ENCODE assay signal across 8 cellular contexts in the genomic region with DNA sequence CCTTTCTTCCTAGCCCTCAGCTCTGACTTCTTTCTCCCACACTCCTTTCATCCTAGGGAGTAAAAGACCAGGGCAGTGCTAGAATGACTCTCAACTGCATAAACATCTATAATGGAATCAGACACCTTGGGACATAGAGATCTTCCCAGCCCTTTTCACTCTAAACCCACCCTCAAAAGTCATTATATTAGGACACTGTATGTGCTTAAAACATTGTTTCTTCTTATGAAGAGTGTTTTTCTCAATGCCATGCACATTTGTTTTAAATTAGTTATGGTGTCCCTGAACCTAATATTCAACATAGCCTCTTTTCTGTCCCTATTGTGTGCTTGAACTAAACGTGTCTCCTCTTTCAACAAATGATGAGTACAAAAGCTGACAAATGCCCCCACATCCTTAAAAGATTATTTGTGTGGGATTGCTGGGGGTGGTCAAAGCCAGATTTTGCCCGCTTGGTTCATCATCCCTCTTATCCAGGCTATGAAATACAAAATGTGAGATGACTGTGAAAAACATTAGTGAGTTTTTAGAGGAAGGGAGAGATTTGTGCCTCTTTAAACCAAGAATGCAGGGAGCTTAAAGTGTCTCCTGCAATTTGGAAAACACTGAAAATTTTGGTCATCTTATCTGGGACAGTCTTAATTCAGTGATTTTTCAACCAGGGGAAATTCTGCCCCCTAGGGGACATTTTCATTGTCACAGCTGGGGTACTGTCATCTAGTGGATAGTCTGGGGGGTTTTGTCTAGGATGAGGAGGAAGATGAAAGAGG. TPM values are rescaled to one million over a fixed set of nuclear protein-coding genes. Genes with fewer than 3 reads are reported as not detected.
A peak's percentile ranks its signal among the peaks of the same experiment; 100 is the strongest.
DNase-seq lines count a peak whose midpoint lies in the region; ATAC-seq, FAIRE-seq and TF ChIP-seq lines count a peak whose summit lies in the region.

No MANE protein-coding gene starts in this region.

- no peak overlapping the region for H2AK5ac ChIP-seq in mesenchymal stem cell (ENCODE audit: low read length, severe bottlenecking)

- H3K27me3 Mint-ChIP-seq in activated naive CD4-positive, alpha-beta T cell treated with anti-CD3 and anti-CD28 coated beads for 36 hours (ENCODE audit: low read depth) = peaks cover 28% of the 10 kb centered on the region

- no peak overlapping the region for H3K4me2 ChIP-seq in mesenchymal stem cell (ENCODE audit: low read length, poor library complexity, severe bottlenecking)

- no peaks in the 10 kb centered on the region for H3K9me3 ChIP-seq in adrenal gland (replicated peaks in 1 of 3)
- no peaks in the 10 kb centered on the region for H3K9me3 ChIP-seq in mesenchymal stem cell (ENCODE audit: control insufficient read depth, low read length)
- H3K9me3 ChIP-seq in pancreas = no peaks in the 10 kb centered on the region

- H3K36me3 Mint-ChIP-seq in activated naive CD4-positive, alpha-beta T cell treated with anti-CD3 and anti-CD28 coated beads for 36 hours (ENCODE audit: low read depth) = no peaks in the 10 kb centered on the region

- no peak overlapping the region for H2BK12ac ChIP-seq in mesenchymal stem cell (ENCODE audit: low read length in 2 of 2)

- intact Hi-C loops in activated naive CD4-positive, alpha-beta T cell treated with anti-CD3 and anti-CD28 coated beads for 36 hours (cut with micrococcal nuclease) = loop anchor here (1.0 kb wide), 1 partner anchor 165 kb away; no protein-coding TSS in a partner anchor
- intact Hi-C loops in adrenal gland (cut with DNase I) (no loop called here), pancreas (cut with DNase I) (no loop called here)

- no peaks in the 10 kb centered on the region for H3K79me1 ChIP-seq in mesenchymal stem cell (replicated peaks; ENCODE audit: low read length, poor library complexity, severe bottlenecking)

- no peak overlapping the region for H3K14ac ChIP-seq in mesenchymal stem cell (ENCODE audit: low read length in 2 of 2)

- H3K27ac ChIP-seq in adrenal gland (no peak overlapping the region), mesenchymal stem cell (ENCODE audit: low read length, poor library complexity, severe bottlenecking) (no peak overlapping the region), pancreas (no peak overlapping the region)

- no peak overlapping the region for H2BK120ac ChIP-seq in mesenchymal stem cell (ENCODE audit: low read depth, low read length)

- no peak overlapping the region for H3K23ac ChIP-seq in mesenchymal stem cell (ENCODE audit: low read length in 2 of 2)

- no peak overlapping the region for H3K9ac ChIP-seq in mesenchymal stem cell (ENCODE audit: low read length)

- H3K4me3 Mint-ChIP-seq in activated naive CD4-positive, alpha-beta T cell treated with anti-CD3 and anti-CD28 coated beads for 36 hours = no peak overlapping the region

- no peaks in the 10 kb centered on the region for H3K4me1 Mint-ChIP-seq in activated naive CD4-positive, alpha-beta T cell treated with anti-CD3 and anti-CD28 coated beads for 36 hours (ENCODE audit: low read depth)

- H2AFZ ChIP-seq in mesenchymal stem cell (ENCODE audit: low read depth, low read length) = no peak overlapping the region

- H2BK5ac ChIP-seq in mesenchymal stem cell (ENCODE audit: low read depth, low read length, poor library complexity, severe bottlenecking) = no peak overlapping the region

- no peaks in the 10 kb centered on the region for H3K36me3 ChIP-seq in adrenal gland (replicated peaks in 1 of 2)
- no peaks in the 10 kb centered on the region for H3K36me3 ChIP-seq in mesenchymal stem cell (ENCODE audit: control insufficient read depth in 1 of 2, insufficient read depth in 2 of 2, low read depth in 1 of 2, low read length in 2 of 2)
- no peaks in the 10 kb centered on the region for H3K36me3 ChIP-seq in pancreas

- no peak overlapping the region for H4K8ac ChIP-seq in mesenchymal stem cell (ENCODE audit: low read length)

- no peak overlapping the region for H2BK15ac ChIP-seq in mesenchymal stem cell (ENCODE audit: low read depth, poor library complexity, severe bottlenecking)

- ATAC-seq in GM18870 (IDR thresholded peaks at IDR 0.05; ENCODE audit: unreplicated experiment) (no peak), pancreas (no peak), GM21390 (IDR thresholded peaks at IDR 0.05; ENCODE audit: unreplicated experiment) (no peak)

- H3K4ac ChIP-seq in mesenchymal stem cell (ENCODE audit: low read depth in 1 of 2, low read length in 2 of 2) = no peak overlapping the region

- no peak overlapping the region for H3K27ac Mint-ChIP-seq in activated naive CD4-positive, alpha-beta T cell treated with anti-CD3 and anti-CD28 coated beads for 36 hours

- peak in 5 of 6 experiments; percentile 10 to 42 (median 17) for TF ChIP-seq CTCF in adrenal gland (IDR thresholded peaks at IDR 0.05)
- peak in 2 of 4 donors; percentile 18 to 33 for TF ChIP-seq CTCF in pancreas (IDR thresholded peaks at IDR 0.05)

- CTCF ChIA-PET in activated naive CD4-positive, alpha-beta T cell treated with anti-CD3 and anti-CD28 coated beads for 36 hours (lab: Charles Lee) = interaction anchor here (0.6 to 5.8 kb wide), 8 partner anchors 9 to 490 kb away, joined by 3 to 42 read pairs (median 6); no protein-coding TSS in a partner anchor

- H3K27me3 ChIP-seq in adrenal gland (no peaks in the 10 kb centered on the region), mesenchymal stem cell (ENCODE audit: control insufficient read depth in 1 of 2, insufficient read depth in 1 of 2, low read length in 2 of 2) (peaks cover 0 to 4% of the 10 kb centered on the region in 2 experiments), pancreas (no peaks in the 10 kb centered on the region)

- H3K4me3 ChIP-seq in adrenal gland = no peak overlapping the region
- no peak overlapping the region for H3K4me3 ChIP-seq in mesenchymal stem cell (ENCODE audit: insufficient read depth in 1 of 2, low read depth in 1 of 2, low read length in 2 of 2)
- H3K4me3 ChIP-seq in pancreas = no peak overlapping the region

- FAIRE-seq in pancreas (lab: Jason Lieb, UNC) = no peak

- H3K4me1 ChIP-seq in adrenal gland (replicated peaks in 1 of 2) (no peaks in the 10 kb centered on the region), mesenchymal stem cell (ENCODE audit: control insufficient read depth, insufficient read depth, low read depth, low read length) (no peaks in the 10 kb centered on the region), pancreas (no peaks in the 10 kb centered on the region)

- no peak overlapping the region for H3K18ac ChIP-seq in mesenchymal stem cell (ENCODE audit: low read depth in 1 of 2, low read length in 2 of 2)

- DNase-seq in activated naive CD4-positive, alpha-beta T cell treated with anti-CD3 and anti-CD28 coated beads for 36 hours = peak; percentile 64
- DNase-seq in activated naive CD4-positive, alpha-beta T cell (lab: John Stamatoyannopoulos, UW) = no peak
- DNase-seq in HuH-7 (ENCODE audit: low spot score) (peak; percentile 21), adrenal gland (peak in 1 of 7 donors; percentile 24), mesenchymal stem cell (peak; percentile 39), pancreas (no peak)

- 43 to 69% (median 50%) methylated on average over 2 of the region's 2 CpGs for WGBS in adrenal gland, 4 donors
- 0% methylated on average over 1 of the region's 2 CpGs for WGBS in mesenchymal stem cell
- 39 to 52% methylated on average over 2 of the region's 2 CpGs for WGBS in pancreas, 2 donors

- no peak for TF ChIP-seq POLR2A in adrenal gland (IDR thresholded peaks at IDR 0.05)

- no peak overlapping the region for H4K91ac ChIP-seq in mesenchymal stem cell (ENCODE audit: low read length)

- no peaks in the 10 kb centered on the region for H3K9me3 Mint-ChIP-seq in activated naive CD4-positive, alpha-beta T cell treated with anti-CD3 and anti-CD28 coated beads for 36 hours

RNA-seq across cellular contexts. Expression of a gene that starts 29.0 kb away (rescaled TPM):
- not detected for total RNA-seq in activated naive CD4-positive, alpha-beta T cell treated with anti-CD3 and anti-CD28 coated beads for 36 hours
- total RNA-seq in adrenal gland = under 1 TPM in 1 of 8 donors, not detected in 7; 0.29 TPM
- under 1 TPM in 1 of 3 donors, not detected in 2; 0.07 TPM for polyA plus RNA-seq in adrenal gland
- polyA plus RNA-seq in mesenchymal stem cell (2013, experiment 1 of 2) = not detected
- polyA plus RNA-seq in mesenchymal stem cell (2013, experiment 2 of 2) = not detected
- under 1 TPM in 1 of 6 donors, not detected in 5; 0.44 TPM for total RNA-seq in pancreas
- not detected for polyA plus RNA-seq in pancreas

RNA-seq across cellular contexts. Expression of a gene that starts 36.4 kb away (rescaled TPM):
- not detected for total RNA-seq in activated naive CD4-positive, alpha-beta T cell treated with anti-CD3 and anti-CD28 coated beads for 36 hours
- total RNA-seq in adrenal gland (not detected), pancreas (not detected)
- polyA plus RNA-seq in adrenal gland (not detected), pancreas (not detected)
- polyA plus RNA-seq in mesenchymal stem cell (2013, experiment 1 of 2) = not detected
- polyA plus RNA-seq in mesenchymal stem cell (2013, experiment 2 of 2) = not detected

Comparison
In these comparisons a context has a peak if more than half of its experiments do, and no peak if none do; other contexts are left out.
1. DNase-seq: peak in activated naive CD4-positive, alpha-beta T cell treated with anti-CD3 and anti-CD28 coated beads for 36 hours (single experiment), HuH-7 (single experiment) and mesenchymal stem cell (single experiment); none in activated naive CD4-positive, alpha-beta T cell (0 of 4) and pancreas (0 of 6).